Comparison of ENCODE assay signal across 14 cellular contexts in the genomic region with DNA sequence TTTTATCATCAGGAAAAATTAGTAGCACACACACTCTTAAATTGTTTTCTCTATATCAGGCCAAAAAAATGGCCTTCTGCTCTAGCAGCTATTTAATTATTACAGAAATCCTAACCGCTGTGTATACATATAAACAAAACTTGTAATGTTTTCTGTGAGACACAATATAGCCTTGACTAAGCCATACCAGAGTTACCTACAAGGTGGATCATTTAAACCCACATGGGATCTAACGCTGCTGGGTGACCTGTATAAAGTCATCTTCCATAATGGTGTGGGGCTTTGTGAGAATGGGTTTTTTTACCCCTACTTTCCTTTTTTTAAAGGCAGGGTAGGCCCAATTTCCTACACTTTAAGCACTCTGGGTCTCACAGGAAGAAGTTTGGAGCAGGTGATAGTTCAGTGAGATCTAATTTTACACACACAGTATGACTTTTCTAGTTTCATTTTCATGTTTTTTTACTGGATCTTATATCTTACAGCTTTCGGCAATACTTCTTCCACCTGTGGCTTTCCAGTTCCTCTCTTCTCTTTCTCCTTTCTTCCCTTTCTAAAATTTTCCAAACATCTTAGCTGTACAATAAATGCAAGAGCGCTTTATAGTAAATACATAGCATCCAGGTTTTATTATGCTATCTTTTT.
DNase-seq lines count a peak whose midpoint lies in the region; ATAC-seq and TF ChIP-seq lines count a peak whose summit lies in the region.
"Had no signal": no experiment of that assay in that cellular context is flagged by ENCODE, and none has a peak within 500 bp of the region (broad histone marks: within the 10 kb centered on the region; RNA-seq: fewer than 3 reads in every experiment).

No MANE protein-coding gene starts in this region.

- ATAC-seq in GM19328 (IDR thresholded peaks at IDR 0.05; ENCODE audit: unreplicated experiment) = peak; percentile 67
- peak; percentile 81 for ATAC-seq in HG02798 (IDR thresholded peaks at IDR 0.05; ENCODE audit: poor library complexity, unreplicated experiment)
- ATAC-seq in HG03521 (IDR thresholded peaks at IDR 0.05; ENCODE audit: unreplicated experiment) = peak; percentile 61
- ATAC-seq in gastroesophageal sphincter = no peak
- ATAC-seq: left lobe of liver, upper lobe of right lung had no signal

- H3K4me3 ChIP-seq in DOHH2 (ENCODE audit: low read length) = peak overlapping the region; percentile 41
- H3K4me3 ChIP-seq in gastroesophageal sphincter = no peak overlapping the region
- H3K4me3 ChIP-seq: HAP-1, upper lobe of right lung had no signal

- TF ChIP-seq CTCF in DOHH2 (IDR thresholded peaks at IDR 0.05; ENCODE audit: low read depth, low read length, poor library complexity, severe bottlenecking) (no peak), gastroesophageal sphincter (IDR thresholded peaks at IDR 0.05) (no peak)

- WGBS in gastroesophageal sphincter (ENCODE audit: low coverage in 1 of 2), 2 donors = 82 to 83% methylated on average over 4 of the region's 4 CpGs

- H3K36me3 ChIP-seq in DOHH2 (ENCODE audit: control insufficient read depth, low read length) = peaks cover 69% of the 10 kb centered on the region
- H3K36me3 ChIP-seq in gastroesophageal sphincter = peaks cover 0 to 44% of the 10 kb centered on the region in 2 donors

- no peaks in the 10 kb centered on the region for H3K27me3 ChIP-seq in DOHH2 (ENCODE audit: control insufficient read depth, low read length)
- H3K27me3 ChIP-seq in gastroesophageal sphincter = no peaks in the 10 kb centered on the region
- H3K27me3 ChIP-seq: upper lobe of right lung had no signal

- DNase-seq in NCI-H82 treated with DMSO at 0.1 percent for 48 hours (lab: John Stamatoyannopoulos, UW; ENCODE audit: unreplicated experiment) (no peak), erythroblast (lab: John Stamatoyannopoulos, UW) (no peak), T1000 (lab: John Stamatoyannopoulos, UW) (no peak)
- DNase-seq: activated T-cell treated with anti-CD3 and anti-CD28 coated beads for 4 hours, EL, NCI-H526 treated with DMSO at 0.1 percent for 48 hours, upper lobe of right lung had no signal

- H3F3A ChIP-seq in DOHH2 (ENCODE audit: control insufficient read depth, insufficient read depth) = peaks cover 14% of the 10 kb centered on the region

- peak overlapping the region; percentile 62 for H3K4me2 ChIP-seq in DOHH2 (ENCODE audit: low read length)

- no peaks in the 10 kb centered on the region for H4K20me1 ChIP-seq in DOHH2 (ENCODE audit: control insufficient read depth, insufficient read depth, low read depth, low read length)

- no peak for TF ChIP-seq EP300 in gastroesophageal sphincter (IDR thresholded peaks at IDR 0.05)

- peaks cover 84% of the 10 kb centered on the region for H3K4me1 ChIP-seq in DOHH2 (ENCODE audit: control insufficient read depth, low read length)
- H3K4me1 ChIP-seq in gastroesophageal sphincter = peaks cover 0 to 16% (median 0%) of the 10 kb centered on the region in 3 donors
- H3K4me1 ChIP-seq: HAP-1, upper lobe of right lung had no signal

- H3K9me2 ChIP-seq in DOHH2 (replicated peaks; ENCODE audit: control insufficient read depth, low read length) = no peaks in the 10 kb centered on the region

- H3K27ac ChIP-seq in DOHH2 (ENCODE audit: low read depth, low read length) = peak overlapping the region; percentile 65
- no peak overlapping the region for H3K27ac ChIP-seq in gastroesophageal sphincter
- H3K27ac ChIP-seq: upper lobe of right lung had no signal

- peaks cover 13% of the 10 kb centered on the region for H3K79me2 ChIP-seq in DOHH2 (ENCODE audit: control insufficient read depth, low read length)

- no peaks in the 10 kb centered on the region for H3K9me3 ChIP-seq in DOHH2 (ENCODE audit: control insufficient read depth, insufficient read depth, low read length)
- H3K9me3 ChIP-seq in gastroesophageal sphincter = no peaks in the 10 kb centered on the region
- H3K9me3 ChIP-seq: HAP-1, upper lobe of right lung had no signal

- TF ChIP-seq POLR2A in gastroesophageal sphincter (IDR thresholded peaks at IDR 0.05) (no peak), erythroblast (IDR thresholded peaks at IDR 0.05; ENCODE audit: low read length) (no peak)
